Comparison of ENCODE assay signal across 10 cellular contexts in the genomic region with DNA sequence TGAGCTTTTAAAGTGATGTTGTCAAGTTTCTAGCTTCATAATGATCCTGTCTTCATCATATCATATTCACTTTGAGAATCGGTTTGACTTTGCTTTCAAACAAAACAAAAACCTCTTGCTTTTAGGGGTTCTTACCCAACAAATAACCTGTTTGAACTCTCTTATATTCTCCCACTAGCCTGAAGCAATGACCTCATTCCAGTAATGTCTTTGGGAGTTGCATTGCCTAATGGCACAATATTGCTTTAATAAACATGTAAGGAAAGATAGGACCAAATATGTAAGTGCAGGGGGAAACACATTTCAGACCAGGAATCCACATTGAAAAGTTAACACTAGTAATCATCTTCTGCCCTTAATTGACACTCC. TPM values are rescaled to one million over a fixed set of nuclear protein-coding genes. Genes with fewer than 3 reads are reported as not detected.
DNase-seq lines count a peak whose midpoint lies in the region; ATAC-seq, FAIRE-seq and TF ChIP-seq lines count a peak whose summit lies in the region.
"Had no signal": no experiment of that assay in that cellular context is flagged by ENCODE, and none has a peak within 500 bp of the region (broad histone marks: within the 10 kb centered on the region; RNA-seq: fewer than 3 reads in every experiment).

No MANE protein-coding gene starts in this region.

- H3K4me3 Mint-ChIP-seq in T-helper 1 cell treated with Interleukin-12 subunit alpha and Interleukin-12 subunit beta and Interleukin-4 antibody, amounts not matched to agents 30 μg/mL and 1 μg/mL, for 36 hours: peak overlapping the region; percentile 98
- peak overlapping the region; percentile 96 for H3K4me3 Mint-ChIP-seq in activated CD8-positive, alpha-beta T cell treated with anti-CD3 and anti-CD28 coated beads, Interleukin-2, amount 10 ng/mL, durations not matched to agents 7 days and 5 days
- H3K4me3 Mint-ChIP-seq in glutamatergic neuron (ENCODE audit: unreplicated experiment): no peak overlapping the region

- H3K9ac ChIP-seq in stomach smooth muscle (ENCODE audit: low read length in 2 of 2): peak overlapping the region in 1 of 2 donors; percentile 88

- no peak for ATAC-seq in activated CD8-positive, alpha-beta T cell treated with anti-CD3 and anti-CD28 coated beads, Interleukin-2, amount 10 ng/mL, durations not matched to agents 7 days and 5 days

- H3K27me3 ChIP-seq in stomach smooth muscle (ENCODE audit: control insufficient read depth in 1 of 2, insufficient read depth in 2 of 2, low read length in 2 of 2): no peaks in the 10 kb centered on the region

- peaks cover 10% of the 10 kb centered on the region for H3K36me3 Mint-ChIP-seq in T-helper 1 cell treated with Interleukin-12 subunit alpha and Interleukin-12 subunit beta and Interleukin-4 antibody, amounts not matched to agents 30 μg/mL and 1 μg/mL, for 36 hours (ENCODE audit: low read depth)
- H3K36me3 Mint-ChIP-seq in activated CD8-positive, alpha-beta T cell treated with anti-CD3 and anti-CD28 coated beads, Interleukin-2, amount 10 ng/mL, durations not matched to agents 7 days and 5 days (ENCODE audit: low read depth): peaks cover 23% of the 10 kb centered on the region
- H3K36me3 Mint-ChIP-seq in glutamatergic neuron (ENCODE audit: unreplicated experiment): no peaks in the 10 kb centered on the region

- H3K27ac ChIP-seq in stomach smooth muscle (ENCODE audit: low read length): peak overlapping the region; percentile 91

- CTCF ChIA-PET in activated CD8-positive, alpha-beta T cell treated with anti-CD3 and anti-CD28 coated beads, Interleukin-2, amount 10 ng/mL, durations not matched to agents 7 days and 5 days (lab: Charles Lee): interaction anchor here (0.9 to 2.6 kb wide), 15 partner anchors 9 to 538 kb away, joined by 3 to 20 read pairs (median 5); partner anchors contain the start of genes C12orf60, RERG and WBP11

- TF ChIP-seq CTCF in D721Med (IDR thresholded peaks at IDR 0.05; ENCODE audit: insufficient read depth, missing control alignments) (no peak), glutamatergic neuron (IDR thresholded peaks at IDR 0.05; ENCODE audit: partially characterized antibody, unreplicated experiment) (no peak)

- no peaks in the 10 kb centered on the region for H3K9me3 ChIP-seq in stomach smooth muscle (ENCODE audit: control insufficient read depth in 2 of 2, low read length in 2 of 2)

- DNase-seq in T-helper 1 cell (no peak), D721Med (ENCODE audit: insufficient read length, low spot score) (no peak), NCI-H2196 (lab: John Stamatoyannopoulos, UW; ENCODE audit: unreplicated experiment) (no peak), glutamatergic neuron (no peak)
- no peak for DNase-seq in activated CD8-positive, alpha-beta T cell treated with anti-CD3 and anti-CD28 coated beads, Interleukin-2, amount 10 ng/mL, durations not matched to agents 7 days and 5 days

- no peaks in the 10 kb centered on the region for H3K9me3 Mint-ChIP-seq in T-helper 1 cell treated with Interleukin-12 subunit alpha and Interleukin-12 subunit beta and Interleukin-4 antibody, amounts not matched to agents 30 μg/mL and 1 μg/mL, for 36 hours
- H3K9me3 Mint-ChIP-seq in activated CD8-positive, alpha-beta T cell treated with anti-CD3 and anti-CD28 coated beads, Interleukin-2, amount 10 ng/mL, durations not matched to agents 7 days and 5 days (ENCODE audit: insufficient read depth): no peaks in the 10 kb centered on the region
- H3K9me3 Mint-ChIP-seq in glutamatergic neuron (ENCODE audit: unreplicated experiment): peaks cover 10% of the 10 kb centered on the region

- POLR2A ChIA-PET in activated CD8-positive, alpha-beta T cell treated with anti-CD3 and anti-CD28 coated beads, Interleukin-2, amount 10 ng/mL, durations not matched to agents 7 days and 5 days (lab: Charles Lee): interaction anchor here (1.6 to 7.5 kb wide), 4 partner anchors 12 to 185 kb away, joined by 5 to 175 read pairs (median 22); partner anchors contain the start of genes ARHGDIB, C12orf60 and WBP11

- FAIRE-seq in D721Med (lab: Jason Lieb, UNC): no peak

- H3K4me3 ChIP-seq in iPS-11a (ENCODE audit: low read depth, low read length) (peak overlapping the region; percentile 81), stomach smooth muscle (ENCODE audit: low read length in 2 of 2) (peak overlapping the region; percentile 75 to 93)

- H3K27me3 Mint-ChIP-seq in T-helper 1 cell treated with Interleukin-12 subunit alpha and Interleukin-12 subunit beta and Interleukin-4 antibody, amounts not matched to agents 30 μg/mL and 1 μg/mL, for 36 hours (ENCODE audit: low read depth): no peaks in the 10 kb centered on the region
- no peaks in the 10 kb centered on the region for H3K27me3 Mint-ChIP-seq in activated CD8-positive, alpha-beta T cell treated with anti-CD3 and anti-CD28 coated beads, Interleukin-2, amount 10 ng/mL, durations not matched to agents 7 days and 5 days (ENCODE audit: low read depth)
- H3K27me3 Mint-ChIP-seq in glutamatergic neuron (ENCODE audit: unreplicated experiment): peaks cover 6% of the 10 kb centered on the region

- H3K27ac Mint-ChIP-seq in T-helper 1 cell treated with Interleukin-12 subunit alpha and Interleukin-12 subunit beta and Interleukin-4 antibody, amounts not matched to agents 30 μg/mL and 1 μg/mL, for 36 hours: peak overlapping the region; percentile 99
- peak overlapping the region; percentile 98 for H3K27ac Mint-ChIP-seq in activated CD8-positive, alpha-beta T cell treated with anti-CD3 and anti-CD28 coated beads, Interleukin-2, amount 10 ng/mL, durations not matched to agents 7 days and 5 days
- H3K27ac Mint-ChIP-seq in glutamatergic neuron (ENCODE audit: unreplicated experiment): no peak overlapping the region

- no peaks in the 10 kb centered on the region for H3K36me3 ChIP-seq in stomach smooth muscle (ENCODE audit: control insufficient read depth in 2 of 2, insufficient read depth in 2 of 2, low read length in 2 of 2)
- H3K36me3 ChIP-seq: cardiac muscle cell had no signal

- peaks cover 49% of the 10 kb centered on the region for H3K4me1 Mint-ChIP-seq in T-helper 1 cell treated with Interleukin-12 subunit alpha and Interleukin-12 subunit beta and Interleukin-4 antibody, amounts not matched to agents 30 μg/mL and 1 μg/mL, for 36 hours (ENCODE audit: low read depth)
- peaks cover 48% of the 10 kb centered on the region for H3K4me1 Mint-ChIP-seq in activated CD8-positive, alpha-beta T cell treated with anti-CD3 and anti-CD28 coated beads, Interleukin-2, amount 10 ng/mL, durations not matched to agents 7 days and 5 days (ENCODE audit: low read depth)
- peaks cover 3% of the 10 kb centered on the region for H3K4me1 Mint-ChIP-seq in glutamatergic neuron (ENCODE audit: low read depth, unreplicated experiment)

- H3K4me1 ChIP-seq in stomach smooth muscle (ENCODE audit: control insufficient read depth, insufficient read depth, low read length): no peaks in the 10 kb centered on the region

RNA-seq across cellular contexts. Expression of gene WBP11, which starts 27.6 kb away (rescaled TPM):
- 10 to 100 TPM; 98.2 to 98.6 TPM for total RNA-seq in activated CD8-positive, alpha-beta T cell treated with anti-CD3 and anti-CD28 coated beads, Interleukin-2, amount 10 ng/mL, durations not matched to agents 7 days and 5 days
- total RNA-seq in glutamatergic neuron (ENCODE audit: unreplicated experiment): 54.6 TPM

RNA-seq across cellular contexts. Expression of gene C12orf60, which starts 27.8 kb away (rescaled TPM):
- 1 to 10 TPM; 1.4 to 1.5 TPM for total RNA-seq in activated CD8-positive, alpha-beta T cell treated with anti-CD3 and anti-CD28 coated beads, Interleukin-2, amount 10 ng/mL, durations not matched to agents 7 days and 5 days
- total RNA-seq in glutamatergic neuron (ENCODE audit: unreplicated experiment): 0.88 TPM

RNA-seq across cellular contexts. Expression of gene SMCO3, which starts 38.3 kb away (rescaled TPM):
- total RNA-seq in activated CD8-positive, alpha-beta T cell treated with anti-CD3 and anti-CD28 coated beads, Interleukin-2, amount 10 ng/mL, durations not matched to agents 7 days and 5 days: not detected
- not detected for total RNA-seq in glutamatergic neuron (ENCODE audit: unreplicated experiment)
- total RNA-seq: cardiac muscle cell, HT1080 had no signal
